Comparison of ENCODE assay signal across 8 cellular contexts in the genomic region with DNA sequence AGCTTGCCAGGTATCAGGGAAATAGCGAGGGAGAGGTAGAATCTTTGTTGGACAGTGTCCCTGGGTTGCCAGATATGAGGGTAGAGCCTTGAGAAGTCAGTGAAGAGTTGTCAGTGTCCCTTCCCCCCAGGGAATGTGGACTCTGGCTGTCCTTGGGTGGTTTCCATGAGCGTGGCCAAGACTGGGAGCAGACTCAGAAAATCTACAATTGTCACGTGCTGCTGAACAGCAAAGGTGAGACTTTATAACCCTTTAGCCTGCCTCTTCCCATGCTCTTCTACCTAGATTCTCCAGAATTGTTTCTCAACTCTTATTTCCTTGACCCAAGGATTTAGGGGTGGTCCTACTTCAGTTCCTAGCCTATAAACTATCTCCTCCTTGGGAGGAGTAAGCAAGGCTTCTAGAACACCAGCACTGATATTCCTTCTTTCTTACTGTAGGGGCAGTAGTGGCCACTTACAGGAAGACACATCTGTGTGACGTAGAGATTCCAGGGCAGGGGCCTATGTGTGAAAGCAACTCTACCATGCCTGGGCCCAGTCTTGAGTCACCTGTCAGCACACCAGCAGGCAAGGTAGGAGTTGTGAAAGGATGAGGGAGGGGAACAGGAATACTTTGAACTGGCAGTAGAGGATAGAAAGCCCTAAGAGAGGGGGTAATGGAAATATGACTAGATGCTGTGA. TPM values are rescaled to one million over a fixed set of nuclear protein-coding genes. Genes with fewer than 3 reads are reported as not detected.
DNase-seq lines count a peak whose midpoint lies in the region; ATAC-seq and TF ChIP-seq lines count a peak whose summit lies in the region.

No MANE protein-coding gene starts in this region.

- peak overlapping the region; percentile 94 to 98 for H3K27ac Mint-ChIP-seq in effector memory CD8-positive, alpha-beta T cell

- peaks cover 13% of the 10 kb centered on the region for H4K20me1 ChIP-seq in Loucy (ENCODE audit: insufficient read depth, low read length, poor library complexity, severe bottlenecking)

- no peaks in the 10 kb centered on the region for H3K27me3 Mint-ChIP-seq in effector memory CD8-positive, alpha-beta T cell

- H3K36me3 ChIP-seq in Loucy (ENCODE audit: insufficient read depth, low read length) (peaks cover 42% of the 10 kb centered on the region), thoracic aorta (peaks cover 31% of the 10 kb centered on the region)

- H3K4me1 ChIP-seq in Loucy (ENCODE audit: insufficient read depth, low read length, poor library complexity, severe bottlenecking) = peaks cover 40% of the 10 kb centered on the region
- peaks cover 24 to 48% of the 10 kb centered on the region in 2 donors for H3K4me1 ChIP-seq in thoracic aorta (ENCODE audit: control insufficient read depth in 1 of 2, low read depth in 2 of 2)

- peak overlapping the region; percentile 90 for H3K9ac ChIP-seq in Loucy (ENCODE audit: low read depth, low read length, poor library complexity, severe bottlenecking)

- H2AFZ ChIP-seq in Loucy (ENCODE audit: low read length) = no peak overlapping the region

- H3F3A ChIP-seq in Loucy (ENCODE audit: low read depth) = no peaks in the 10 kb centered on the region

- H3K4me2 ChIP-seq in Loucy (ENCODE audit: low read depth, low read length, poor library complexity, severe bottlenecking) = peak overlapping the region; percentile 85

- H3K4me3 ChIP-seq in AG09309 (ENCODE audit: control insufficient read depth, low read depth, low read length) (no peak overlapping the region), Loucy (ENCODE audit: low read length, poor library complexity, severe bottlenecking) (peak overlapping the region; percentile 96), thoracic aorta (peak overlapping the region; percentile 82)

- H3K9me2 ChIP-seq in Loucy (replicated peaks; ENCODE audit: low read depth, low read length) = no peaks in the 10 kb centered on the region

- no peaks in the 10 kb centered on the region for H3K9me3 Mint-ChIP-seq in effector memory CD8-positive, alpha-beta T cell

- peaks cover 30 to 39% of the 10 kb centered on the region in 2 donors for H3K4me1 Mint-ChIP-seq in effector memory CD8-positive, alpha-beta T cell (ENCODE audit: low read depth in 2 of 2)

- H3K79me2 ChIP-seq in Loucy (ENCODE audit: insufficient read depth, low read length) = peaks cover 52% of the 10 kb centered on the region

- DNase-seq in AG09309 (ENCODE audit: low read depth) = no peak
- peak; percentile 82 for DNase-seq in activated CD4-positive, alpha-beta T cell treated with anti-CD3 and anti-CD28 coated beads for 48 hours
- DNase-seq in effector memory CD8-positive, alpha-beta T cell = peak; percentile 49 to 59 (median 53)
- peak; percentile 41 for DNase-seq in myocyte (ENCODE audit: low read depth)
- no peak for DNase-seq in thoracic aorta (ENCODE audit: low spot score)
- no peak for DNase-seq in NCI-H345 (lab: John Stamatoyannopoulos, UW)

- ATAC-seq in GM19452 (IDR thresholded peaks at IDR 0.05; ENCODE audit: unreplicated experiment) = peak; percentile 42
- ATAC-seq in effector memory CD8-positive, alpha-beta T cell (replicated peaks) = peak; percentile 61
- peak; percentile 58 for ATAC-seq in thoracic aorta (ENCODE audit: insufficient number of reproducible peaks, low FRiP score, low read depth)

- H3K4me3 Mint-ChIP-seq in effector memory CD8-positive, alpha-beta T cell = peak overlapping the region; percentile 96 to 97

- peak overlapping the region; percentile 91 to 96 for H3K27ac ChIP-seq in thoracic aorta

- TF ChIP-seq CTCF in AG09309 (IDR thresholded peaks at IDR 0.05; ENCODE audit: control insufficient read depth, insufficient read depth, low read depth, low read length, missing control alignments) (peak; percentile 39), Loucy (conservative IDR thresholded peaks at IDR 0.05; ENCODE audit: low read length) (peak; percentile 62), thoracic aorta (IDR thresholded peaks at IDR 0.05) (no peak)

- H3K27me3 ChIP-seq in Loucy (ENCODE audit: insufficient read depth, low read length, poor library complexity, severe bottlenecking) (no peaks in the 10 kb centered on the region), thoracic aorta (replicated peaks; ENCODE audit: insufficient read depth) (no peaks in the 10 kb centered on the region)

- H3K9me3 ChIP-seq in Loucy (ENCODE audit: insufficient read depth, low read depth, low read length) (no peaks in the 10 kb centered on the region), thoracic aorta (no peaks in the 10 kb centered on the region)

- peaks cover 62% of the 10 kb centered on the region for H3K36me3 Mint-ChIP-seq in effector memory CD8-positive, alpha-beta T cell (ENCODE audit: insufficient read depth)

RNA-seq across cellular contexts. Expression of a gene that starts 1.6 kb away (rescaled TPM):
- total RNA-seq in myocyte (23.6 TPM in 2 replicates), thoracic aorta (10 to 100 TPM; 25.3 to 42.1 TPM)
- 55.0 TPM for polyA plus RNA-seq in myocyte (2012)

RNA-seq across cellular contexts. Expression of a gene that starts 1.7 kb away (rescaled TPM):
- total RNA-seq in myocyte (53.7 and 64.6 TPM in 2 replicates), thoracic aorta (10 to 100 TPM; 22.7 to 92.7 TPM)
- 152 TPM for polyA plus RNA-seq in myocyte (2012)

RNA-seq across cellular contexts. Expression of a gene that starts 12.9 kb away (rescaled TPM):
- total RNA-seq in myocyte (26.8 and 28.8 TPM in 2 replicates), thoracic aorta (10 to 100 TPM; 30.7 to 34.3 TPM)
- polyA plus RNA-seq in myocyte (2012) = 39.4 TPM

RNA-seq across cellular contexts. Expression of a gene that starts 21.4 kb away (rescaled TPM):
- total RNA-seq in myocyte = 1.1 and 6.8 TPM in 2 replicates
- 3.1 TPM for polyA plus RNA-seq in myocyte (2012)
- 1 to 10 TPM; 7.9 to 8.6 TPM for total RNA-seq in thoracic aorta

RNA-seq across cellular contexts. Expression of a gene that starts 30.2 kb away (rescaled TPM):
- total RNA-seq in myocyte (0.16 TPM in 1 of 2 replicates, not detected in the other), thoracic aorta (under 1 TPM in 1 of 2 donors, not detected in 1; 0.14 TPM)
- 3.6 TPM for polyA plus RNA-seq in myocyte (2012)

Comparison
In these comparisons a context has a peak if more than half of its experiments do, and no peak if none do; other contexts are left out.
1. DNase-seq: peak in activated CD4-positive, alpha-beta T cell treated with anti-CD3 and anti-CD28 coated beads for 48 hours (single experiment), effector memory CD8-positive, alpha-beta T cell (3 of 3) and myocyte (single experiment); none in AG09309 (single experiment), thoracic aorta (single experiment) and NCI-H345 (single experiment).
2. Peak in every context shown above with its lines, with median percentiles within 50 percentile points of each other: ATAC-seq.